11 cellular contexts compared by ENCODE assay signal in the genomic region with DNA sequence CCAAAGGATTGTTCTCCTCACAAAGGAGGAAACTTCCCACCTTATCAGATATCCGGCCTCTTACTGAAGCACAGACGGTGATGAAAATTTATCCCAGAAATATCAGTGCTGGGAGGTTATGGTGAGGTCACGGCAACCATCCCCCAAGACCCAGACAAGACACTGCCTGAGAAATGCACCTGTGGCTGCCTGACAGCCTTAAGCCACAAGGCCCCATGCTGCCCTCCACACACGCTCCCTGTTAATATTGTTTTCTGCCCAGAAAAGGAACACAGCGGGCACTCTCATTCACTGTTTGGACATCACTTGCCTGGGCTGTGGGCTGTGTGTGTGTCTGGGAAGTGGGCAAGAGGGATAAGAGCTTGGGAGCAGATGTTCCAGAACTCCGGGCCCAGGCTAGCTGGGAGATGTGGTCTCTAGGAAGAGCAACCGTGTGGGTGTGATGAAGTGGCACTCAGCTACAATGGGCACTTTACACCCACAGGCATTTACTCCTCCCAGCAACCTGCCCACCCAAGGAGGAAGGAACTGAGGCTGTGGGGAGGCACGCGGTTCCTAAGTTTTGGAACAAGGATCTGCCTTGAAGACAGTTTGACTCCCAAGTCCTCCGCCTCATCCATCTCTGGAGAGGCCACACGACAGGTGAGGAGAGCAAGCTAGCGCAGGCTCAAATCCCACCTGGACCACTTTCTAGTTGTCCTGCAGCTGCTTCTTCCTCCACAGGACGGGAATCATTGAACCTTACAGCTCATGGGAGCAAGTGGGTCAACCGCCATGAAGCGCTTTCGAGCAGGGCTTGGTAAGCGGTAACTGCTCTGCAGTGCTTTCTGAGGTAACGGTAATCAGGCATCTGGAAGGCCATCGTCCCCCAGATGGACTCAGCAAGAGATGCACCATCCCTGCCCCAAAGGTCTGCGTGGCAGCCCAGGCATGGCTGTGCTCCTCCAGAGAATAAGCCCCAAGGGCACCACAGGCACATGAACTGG.
DNase-seq lines count a peak whose midpoint lies in the region; ATAC-seq and TF ChIP-seq lines count a peak whose summit lies in the region.
"Had no signal": no experiment of that assay in that cellular context is flagged by ENCODE, and none has a peak within 500 bp of the region (broad histone marks: within the 10 kb centered on the region; RNA-seq: fewer than 3 reads in every experiment).

No MANE protein-coding gene starts in this region.

- TF ChIP-seq EP300 in gastroesophageal sphincter (IDR thresholded peaks at IDR 0.05), result no peak

- CTCF ChIA-PET in activated CD4-positive, alpha-beta T cell treated with anti-CD3 and anti-CD28 coated beads, Interleukin-2, amount 10 ng/mL, durations not matched to agents 7 days and 5 days (lab: Charles Lee), result interaction anchor here (1.1 kb wide), 1 partner anchor 99 kb away, joined by 3 read pairs; no protein-coding TSS in a partner anchor

- H3K36me3 ChIP-seq in WERI-Rb-1 (peaks cover 20% of the 10 kb centered on the region), gastroesophageal sphincter (peaks cover 0 to 5% of the 10 kb centered on the region in 2 donors)

- DNase-seq in activated CD4-positive, alpha-beta T cell treated with anti-CD3 and anti-CD28 coated beads, Interleukin-2, amount 10 ng/mL, durations not matched to agents 7 days and 5 days, result no peak
- no peak for DNase-seq in activated CD4-positive, alpha-beta T cell treated with anti-CD3 and anti-CD28 coated beads for 48 hours
- DNase-seq in WERI-Rb-1 (no peak), T1000 (lab: John Stamatoyannopoulos, UW) (no peak), T-helper 2 cell (no peak)
- no peak for DNase-seq in stimulated activated naive CD8-positive, alpha-beta T cell treated with anti-CD3 and anti-CD28 coated beads, Interleukin-15, amount 100 ng/mL, for 72 hours
- DNase-seq: activated CD8-positive, alpha-beta T cell treated with anti-CD3 and anti-CD28 coated beads, Interleukin-2, amount 10 ng/mL, durations not matched to agents 7 days and 5 days; NCI-H2081; T-helper 9 cell had no signal

- TF ChIP-seq CTCF in WERI-Rb-1 (IDR thresholded peaks at IDR 0.05; ENCODE audit: low read depth, low read length) (no peak), gastroesophageal sphincter (IDR thresholded peaks at IDR 0.05) (no peak)

- H3K9me3 ChIP-seq in WERI-Rb-1 (ENCODE audit: severe bottlenecking), result no peaks in the 10 kb centered on the region
- H3K9me3 ChIP-seq in gastroesophageal sphincter, result no peaks in the 10 kb centered on the region

- H3K9me3 Mint-ChIP-seq in activated CD4-positive, alpha-beta T cell treated with anti-CD3 and anti-CD28 coated beads, Interleukin-2, amount 10 ng/mL, durations not matched to agents 7 days and 5 days, result no peaks in the 10 kb centered on the region
- no peaks in the 10 kb centered on the region for H3K9me3 Mint-ChIP-seq in stimulated activated naive CD8-positive, alpha-beta T cell treated with anti-CD3 and anti-CD28 coated beads, Interleukin-15, amount 100 ng/mL, for 72 hours

- H3K4me1 Mint-ChIP-seq in activated CD4-positive, alpha-beta T cell treated with anti-CD3 and anti-CD28 coated beads, Interleukin-2, amount 10 ng/mL, durations not matched to agents 7 days and 5 days, result peaks cover 14% of the 10 kb centered on the region
- H3K4me1 Mint-ChIP-seq in stimulated activated naive CD8-positive, alpha-beta T cell treated with anti-CD3 and anti-CD28 coated beads, Interleukin-15, amount 100 ng/mL, for 72 hours, result peaks cover 69% of the 10 kb centered on the region

- peak overlapping the region; percentile 91 for H3K27ac ChIP-seq in WERI-Rb-1
- peak overlapping the region in 3 of 4 donors; percentile 82 to 90 (median 89) for H3K27ac ChIP-seq in gastroesophageal sphincter

- no peak for TF ChIP-seq POLR2A in gastroesophageal sphincter (IDR thresholded peaks at IDR 0.05)

- no peaks in the 10 kb centered on the region for H3K27me3 Mint-ChIP-seq in activated CD4-positive, alpha-beta T cell treated with anti-CD3 and anti-CD28 coated beads, Interleukin-2, amount 10 ng/mL, durations not matched to agents 7 days and 5 days
- H3K27me3 Mint-ChIP-seq in stimulated activated naive CD8-positive, alpha-beta T cell treated with anti-CD3 and anti-CD28 coated beads, Interleukin-15, amount 100 ng/mL, for 72 hours, result no peaks in the 10 kb centered on the region

- no peaks in the 10 kb centered on the region for H3K27me3 ChIP-seq in WERI-Rb-1 (ENCODE audit: insufficient read depth, low read depth, severe bottlenecking)
- H3K27me3 ChIP-seq in gastroesophageal sphincter, result no peaks in the 10 kb centered on the region

- no peaks in the 10 kb centered on the region for H3K36me3 Mint-ChIP-seq in activated CD4-positive, alpha-beta T cell treated with anti-CD3 and anti-CD28 coated beads, Interleukin-2, amount 10 ng/mL, durations not matched to agents 7 days and 5 days (ENCODE audit: low read depth)

- POLR2A ChIA-PET in activated CD4-positive, alpha-beta T cell treated with anti-CD3 and anti-CD28 coated beads, Interleukin-2, amount 10 ng/mL, durations not matched to agents 7 days and 5 days (lab: Charles Lee), result no interaction called here

- no peak overlapping the region for H3K4me3 Mint-ChIP-seq in activated CD4-positive, alpha-beta T cell treated with anti-CD3 and anti-CD28 coated beads, Interleukin-2, amount 10 ng/mL, durations not matched to agents 7 days and 5 days
- H3K4me3 Mint-ChIP-seq in stimulated activated naive CD8-positive, alpha-beta T cell treated with anti-CD3 and anti-CD28 coated beads, Interleukin-15, amount 100 ng/mL, for 72 hours, result no peak overlapping the region
- H3K4me3 Mint-ChIP-seq: activated CD8-positive, alpha-beta T cell treated with anti-CD3 and anti-CD28 coated beads, Interleukin-2, amount 10 ng/mL, durations not matched to agents 7 days and 5 days had no signal

- H3K4me3 ChIP-seq in WERI-Rb-1 (ENCODE audit: low read depth, low read length) (no peak overlapping the region), gastroesophageal sphincter (no peak overlapping the region)

- H3K27ac Mint-ChIP-seq in activated CD4-positive, alpha-beta T cell treated with anti-CD3 and anti-CD28 coated beads, Interleukin-2, amount 10 ng/mL, durations not matched to agents 7 days and 5 days, result peak overlapping the region; percentile 16
- peak overlapping the region; percentile 87 to 92 for H3K27ac Mint-ChIP-seq in stimulated activated naive CD8-positive, alpha-beta T cell treated with anti-CD3 and anti-CD28 coated beads, Interleukin-15, amount 100 ng/mL, for 72 hours

- 80 to 81% methylated on average over 4 to 6 of the region's 20 CpGs for WGBS in gastroesophageal sphincter (ENCODE audit: low coverage in 1 of 2), 2 donors

- ATAC-seq in gastroesophageal sphincter (no peak), HG02763 (IDR thresholded peaks at IDR 0.05; ENCODE audit: unreplicated experiment) (no peak)
- ATAC-seq in stimulated activated naive CD8-positive, alpha-beta T cell treated with anti-CD3 and anti-CD28 coated beads, Interleukin-15, amount 100 ng/mL, for 72 hours, result no peak

- peaks cover 15 to 100% (median 80%) of the 10 kb centered on the region in 3 donors for H3K4me1 ChIP-seq in gastroesophageal sphincter
